1 cellular context compared by ENCODE assay signal in genomic region chr9:94848791-94849190, GRCh38.
TF ChIP-seq lines count a peak whose summit lies in the region.

No MANE protein-coding gene starts in this region.

TF ChIP-seq in HepG2, 621 proteins besides CTCF, POLR2A, EP300 and RAD21:
- TF ChIP-seq ZNF770 (CRISPR knock-in tag; IDR thresholded peaks at IDR 0.05), result 0 out of 2 replicates have a peak, but pooled peaks have one; percentile 23
